ENCODE assay signal across 1 cellular context in the genomic region with DNA sequence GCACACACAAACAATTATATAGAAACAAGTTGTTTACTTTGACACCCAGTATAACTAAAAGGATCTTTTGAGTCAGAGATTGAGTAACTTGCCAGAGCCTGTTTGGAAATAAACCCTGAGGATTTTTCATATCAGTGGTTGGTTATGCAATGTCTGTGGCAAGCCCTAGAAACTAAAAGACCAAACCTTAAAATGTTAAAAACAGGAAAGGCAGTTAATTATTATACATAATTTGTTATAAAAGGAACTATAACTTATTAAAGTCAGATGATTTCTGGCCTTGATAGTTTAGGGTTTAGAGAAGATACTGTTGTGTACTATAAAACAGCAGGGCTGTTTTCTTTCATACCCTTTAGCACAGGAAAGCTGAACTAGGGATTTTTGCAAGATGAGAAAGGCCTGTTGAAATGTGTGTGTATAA.
TF ChIP-seq lines count a peak whose summit lies in the region.

No MANE protein-coding gene starts in this region.

TF ChIP-seq in K562, 482 proteins besides CTCF, POLR2A, EP300 and RAD21:
- no peak for TF ChIP-seq CCAR2 (IDR thresholded peaks at IDR 0.05; ENCODE audit: low read depth, low read length)
- TF ChIP-seq CEBPB (tag; IDR thresholded peaks at IDR 0.05) = peak; percentile 47; the same call in 1 of the 2 replicates
- no peak for TF ChIP-seq ZNF217 (CRISPR knock-in tag; IDR thresholded peaks at IDR 0.05)
